Comparison of ENCODE assay signal across 15 cellular contexts in the genomic region with DNA sequence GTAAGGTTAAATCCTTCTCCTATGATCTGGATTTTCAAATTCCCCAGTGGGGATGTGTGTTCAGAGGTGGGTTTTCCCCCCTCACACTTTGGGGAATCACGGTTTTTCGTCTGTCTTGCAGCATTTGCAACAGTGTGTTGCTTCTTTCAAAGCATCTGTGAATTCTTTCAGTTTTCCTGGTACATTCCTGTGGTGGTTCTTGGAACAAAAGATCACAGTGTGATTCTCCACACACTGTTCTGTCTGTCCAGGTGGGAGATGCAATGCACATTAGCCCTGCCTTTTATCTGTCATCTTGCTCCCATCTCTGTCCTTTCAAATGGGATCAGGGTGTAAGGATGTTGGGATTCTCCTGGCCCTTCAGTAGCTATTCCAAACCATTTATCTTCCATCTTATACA. TPM values are rescaled to one million over a fixed set of nuclear protein-coding genes. Genes with fewer than 3 reads are reported as not detected.
DNase-seq lines count a peak whose midpoint lies in the region; ATAC-seq and TF ChIP-seq lines count a peak whose summit lies in the region.
"Had no signal": no experiment of that assay in that cellular context is flagged by ENCODE, and none has a peak within 500 bp of the region (broad histone marks: within the 10 kb centered on the region; RNA-seq: fewer than 3 reads in every experiment).

No MANE protein-coding gene starts in this region.

- ATAC-seq in Right ventricle myocardium inferior (no peak), lower lobe of right lung (no peak)
- ATAC-seq: GM23338 had no signal

- intact Hi-C loops in Right ventricle myocardium inferior (cut with DNase I) = no loop called here
- intact Hi-C loops in lower lobe of right lung (cut with DNase I) = no loop called here

- H3K36me3 Mint-ChIP-seq in activated naive CD8-positive, alpha-beta T cell = peaks cover 51% of the 10 kb centered on the region
- H3K36me3 Mint-ChIP-seq in endodermal cell (ENCODE audit: low read depth) (peaks cover 65% of the 10 kb centered on the region), chondrocyte (ENCODE audit: low read depth) (peaks cover 35% of the 10 kb centered on the region)

- H3K4me1 ChIP-seq in right atrium auricular region (peaks cover 0 to 22% of the 10 kb centered on the region in 2 donors), endodermal cell (ENCODE audit: control insufficient read depth, insufficient read depth, low read length) (no peaks in the 10 kb centered on the region), lower lobe of right lung (no peaks in the 10 kb centered on the region)

- TF ChIP-seq CTCF in right atrium auricular region (IDR thresholded peaks at IDR 0.05) (no peak), choroid plexus epithelial cell (conservative IDR thresholded peaks at IDR 0.05; ENCODE audit: low read depth, low read length) (no peak), endodermal cell (conservative IDR thresholded peaks at IDR 0.05) (no peak), lower lobe of right lung (IDR thresholded peaks at IDR 0.05) (no peak), chondrocyte (IDR thresholded peaks at IDR 0.05) (no peak)

- no peak overlapping the region for H3K4me3 Mint-ChIP-seq in activated naive CD8-positive, alpha-beta T cell
- H3K4me3 Mint-ChIP-seq in endodermal cell (no peak overlapping the region), chondrocyte (ENCODE audit: unreplicated experiment) (no peak overlapping the region)
- H3K4me3 Mint-ChIP-seq: B cell; CD4-positive, alpha-beta T cell; GM23338 had no signal

- 79 to 80% methylated on average over 2 of the region's 2 CpGs for WGBS in endodermal cell (ENCODE audit: insufficient coverage in 1 of 2, insufficient read length in 1 of 2), 2 experiments

- H3K27ac Mint-ChIP-seq in activated naive CD8-positive, alpha-beta T cell = peak overlapping the region; percentile 91
- H3K27ac Mint-ChIP-seq in endodermal cell (no peak overlapping the region), chondrocyte (ENCODE audit: unreplicated experiment) (no peak overlapping the region)
- H3K27ac Mint-ChIP-seq: CD4-positive, alpha-beta T cell had no signal

- peaks cover 72% of the 10 kb centered on the region for H3K4me1 Mint-ChIP-seq in activated naive CD8-positive, alpha-beta T cell (ENCODE audit: low read depth)
- H3K4me1 Mint-ChIP-seq in endodermal cell (peaks cover 1% of the 10 kb centered on the region), chondrocyte (ENCODE audit: low read depth) (peaks cover 20% of the 10 kb centered on the region)

- H3K4me3 ChIP-seq in right atrium auricular region (no peak overlapping the region), choroid plexus epithelial cell (ENCODE audit: low read depth, low read length) (no peak overlapping the region), endodermal cell (ENCODE audit: low read length) (no peak overlapping the region), lower lobe of right lung (no peak overlapping the region)
- H3K4me3 ChIP-seq: GM23338 had no signal

- H3K27ac ChIP-seq in right atrium auricular region = peak overlapping the region; percentile 73 to 75
- no peak overlapping the region for H3K27ac ChIP-seq in endodermal cell (ENCODE audit: low read depth, low read length)
- no peak overlapping the region for H3K27ac ChIP-seq in lower lobe of right lung

- H3K27me3 ChIP-seq in right atrium auricular region (no peaks in the 10 kb centered on the region), endodermal cell (ENCODE audit: control insufficient read depth, insufficient read depth, low read length, poor library complexity, severe bottlenecking) (no peaks in the 10 kb centered on the region), lower lobe of right lung (ENCODE audit: low read depth) (no peaks in the 10 kb centered on the region)

- H3K27me3 Mint-ChIP-seq in activated naive CD8-positive, alpha-beta T cell = no peaks in the 10 kb centered on the region
- H3K27me3 Mint-ChIP-seq in endodermal cell (ENCODE audit: insufficient read depth) (no peaks in the 10 kb centered on the region), chondrocyte (ENCODE audit: low read depth) (no peaks in the 10 kb centered on the region)
- H3K27me3 Mint-ChIP-seq: B cell; CD4-positive, alpha-beta T cell; IgD-negative memory B cell had no signal

- H3K9ac ChIP-seq in endodermal cell (ENCODE audit: extremely low read depth, low read length, poor library complexity, severe bottlenecking) = no peak overlapping the region

- H3K36me3 ChIP-seq in right atrium auricular region = peaks cover 11% of the 10 kb centered on the region
- peaks cover 36% of the 10 kb centered on the region for H3K36me3 ChIP-seq in endodermal cell (ENCODE audit: control insufficient read depth, insufficient read depth, low read length)
- peaks cover 24% of the 10 kb centered on the region for H3K36me3 ChIP-seq in lower lobe of right lung

- peaks cover 6% of the 10 kb centered on the region for H3K9me3 Mint-ChIP-seq in activated naive CD8-positive, alpha-beta T cell (ENCODE audit: low read depth)
- H3K9me3 Mint-ChIP-seq in endodermal cell = peaks cover 6% of the 10 kb centered on the region
- H3K9me3 Mint-ChIP-seq in chondrocyte (ENCODE audit: low read depth) = peaks cover 9% of the 10 kb centered on the region

- peaks cover 0 to 8% of the 10 kb centered on the region in 2 donors for H3K9me3 ChIP-seq in right atrium auricular region
- peaks cover 11% of the 10 kb centered on the region for H3K9me3 ChIP-seq in endodermal cell (ENCODE audit: control insufficient read depth, low read length)
- peaks cover 5% of the 10 kb centered on the region for H3K9me3 ChIP-seq in lower lobe of right lung

- no peak for DNase-seq in right atrium auricular region (ENCODE audit: low spot score)
- no peak for DNase-seq in Right ventricle myocardium inferior (ENCODE audit: missing footprints)
- DNase-seq in choroid plexus epithelial cell (ENCODE audit: low read depth) = peak; percentile 88
- no peak for DNase-seq in endodermal cell
- DNase-seq in lower lobe of right lung = no peak
- DNase-seq in chondrocyte (ENCODE audit: low spot score) = no peak
- DNase-seq: Calu3; CD4-positive, alpha-beta T cell; NCI-H1436; NCI-H2029 treated with DMSO at 0.1 percent for 48 hours; NCI-H510A had no signal

RNA-seq across cellular contexts. Expression of a gene that starts 11.8 kb away (rescaled TPM):
- total RNA-seq in right atrium auricular region (10 to 100 TPM; 24.2 to 41.9 TPM), Right ventricle myocardium inferior (28.4 TPM), endodermal cell (10 to 100 TPM; 30.2 to 41.7 TPM), lower lobe of right lung (19.8 TPM), chondrocyte (22.1 to 26.6 TPM (median 23.6 TPM) in 3 replicates)
- 36.3 TPM for polyA plus RNA-seq in endodermal cell (2013, experiment 1 of 2)
- 30.4 TPM for polyA plus RNA-seq in endodermal cell (2013, experiment 2 of 2)

Comparison
In these comparisons a context has a peak if more than half of its experiments do, and no peak if none do; other contexts are left out.
1. H3K27ac ChIP-seq: peak in right atrium auricular region (2 of 2); none in endodermal cell (single experiment) and lower lobe of right lung (single experiment).